Comparison of ENCODE assay signal across 1 cellular context in genomic region chr1:37595440-37596181, GRCh38.
A peak's percentile ranks its signal among the peaks of the same experiment; 100 is the strongest.
TF ChIP-seq lines count a peak whose summit lies in the region.

Gene GNL2, minus strand, starts transcription at chr1:37595937. Its CDS starts 115 bp downstream, at chr1:37595822.

TF ChIP-seq in K562, 482 proteins besides CTCF, POLR2A, EP300 and RAD21 (continued from another document and continues in another):
- TF ChIP-seq RREB1 (CRISPR knock-in tag; IDR thresholded peaks at IDR 0.05) (peak; percentile 50; the same call in 1 of the 2 replicates), PCBP2 (IDR thresholded peaks at IDR 0.05; ENCODE audit: low read depth, low read length, poor library complexity, severe bottlenecking) (no peak), CHAMP1 (IDR thresholded peaks at IDR 0.05) (no peak), PRPF4 (IDR thresholded peaks at IDR 0.05; ENCODE audit: insufficient read depth, low read depth, low read length, poor library complexity, severe bottlenecking) (no peak), ZBTB34 (CRISPR knock-in tag; IDR thresholded peaks at IDR 0.05) (no peak), ARID3B (CRISPR knock-in tag; IDR thresholded peaks at IDR 0.05; ENCODE audit: borderline replicate concordance) (no peak), ZNF282 (CRISPR knock-in tag; IDR thresholded peaks at IDR 0.05) (no peak), ZMIZ1 (IDR thresholded peaks at IDR 0.05; ENCODE audit: low read depth in 2 of 2, low read length in 2 of 2) (no peak), ZNF232 (CRISPR knock-in tag; IDR thresholded peaks at IDR 0.05) (no peak), ZNF324 (CRISPR knock-in tag; IDR thresholded peaks at IDR 0.05) (no peak), CLOCK (CRISPR knock-in tag; IDR thresholded peaks at IDR 0.05; ENCODE audit: borderline replicate concordance) (no peak), ZNF408 (CRISPR knock-in tag; IDR thresholded peaks at IDR 0.05; ENCODE audit: low read depth) (no peak), TBL1XR1 (IDR thresholded peaks at IDR 0.05; ENCODE audit: low read length in 2 of 2) (no peak; a peak in 1 of 4 replicates), ZNF316 (IDR thresholded peaks at IDR 0.05) (no peak; the same call in 1 of the 2 replicates), POLR2AphosphoS5 (IDR thresholded peaks at IDR 0.05; ENCODE audit: control insufficient read depth, insufficient read depth, low read depth, low read length) (peak; percentile 84), ZNF431 (CRISPR knock-in tag; IDR thresholded peaks at IDR 0.05) (no peak; the same call in 1 of the 2 replicates), CUX1 (CRISPR knock-in tag; IDR thresholded peaks at IDR 0.05) (no peak), CAMTA2 (CRISPR knock-in tag; conservative IDR thresholded peaks at IDR 0.05) (no peak), BMI1 (IDR thresholded peaks at IDR 0.05; ENCODE audit: low read length) (no peak; the same call in 1 of the 2 replicates), BACH1 (tag; IDR thresholded peaks at IDR 0.05) (no peak), KLF16 (IDR thresholded peaks at IDR 0.05) (no peak), ATF3 (IDR thresholded peaks at IDR 0.05) (peak; percentile 53; the same call in 1 of the 2 replicates), ATF3 (CRISPR knock-in tag; conservative IDR thresholded peaks at IDR 0.05) (0 out of 2 replicates have a peak, but pooled peaks have one; percentile 20), ZNF717 (CRISPR knock-in tag; IDR thresholded peaks at IDR 0.05) (no peak), LCOR (CRISPR knock-in tag; IDR thresholded peaks at IDR 0.05) (peak; percentile 70; the same call in 1 of the 2 replicates), CHCHD3 (CRISPR knock-in tag; IDR thresholded peaks at IDR 0.05) (no peak), BCOR (IDR thresholded peaks at IDR 0.05) (0 out of 2 replicates have a peak, but pooled peaks have one; percentile 8), DPF2 (IDR thresholded peaks at IDR 0.05) (0 out of 2 replicates have a peak, but pooled peaks have one; percentile 10)
